Comparison of ENCODE assay signal across 9 cellular contexts in the genomic region with DNA sequence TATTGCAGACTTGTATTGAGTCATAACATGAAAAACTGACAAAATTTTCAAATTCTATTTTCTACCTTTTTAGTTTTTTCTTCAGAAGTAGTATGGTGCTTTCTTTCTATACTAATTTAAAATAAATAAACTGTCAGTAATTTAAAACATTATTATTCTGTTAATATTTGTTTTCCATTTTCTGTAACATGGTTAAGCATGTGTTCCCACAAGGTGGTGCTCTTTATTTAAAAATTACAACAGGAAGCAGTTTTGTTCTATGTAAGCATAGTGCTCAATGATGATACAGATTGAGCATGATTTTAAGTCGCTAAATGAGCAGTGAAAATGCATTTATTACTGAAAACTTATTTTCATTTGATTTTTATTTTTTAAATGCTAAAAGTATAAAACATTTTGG.
DNase-seq lines count a peak whose midpoint lies in the region; TF ChIP-seq lines count a peak whose summit lies in the region.
"Had no signal": no experiment of that assay in that cellular context is flagged by ENCODE, and none has a peak within 500 bp of the region (broad histone marks: within the 10 kb centered on the region; RNA-seq: fewer than 3 reads in every experiment).

No MANE protein-coding gene starts in this region.

- H3K4me3 Mint-ChIP-seq in activated T-helper 1 cell treated with anti-CD3 and anti-CD28 coated beads, Interleukin-12 subunit alpha, Interleukin-12 subunit beta, Interleukin-2, Interleukin-4 antibody, amounts not matched to agents 30 ng/mL and 10 ng/mL and 1 ng/mL, durations not matched to agents 14 hours and 24 hours and 36 hours, result no peak overlapping the region

- no peaks in the 10 kb centered on the region for H3K9me3 Mint-ChIP-seq in activated T-helper 1 cell treated with anti-CD3 and anti-CD28 coated beads, Interleukin-12 subunit alpha, Interleukin-12 subunit beta, Interleukin-2, Interleukin-4 antibody, amounts not matched to agents 30 ng/mL and 10 ng/mL and 1 ng/mL, durations not matched to agents 14 hours and 24 hours and 36 hours
- H3K9me3 Mint-ChIP-seq: activated naive CD4-positive, alpha-beta T cell treated with anti-CD3 and anti-CD28 coated beads, Interleukin-2, amount 50 U/mL, for 72 hours had no signal

- H3K36me3 ChIP-seq in neural cell (ENCODE audit: insufficient read depth, low read length), result no peaks in the 10 kb centered on the region

- peak; percentile 86 for TF ChIP-seq RAD21 in neural cell (conservative IDR thresholded peaks at IDR 0.05)

- H3F3A ChIP-seq in neural cell (ENCODE audit: insufficient read depth, low read length, poor library complexity, severe bottlenecking), result no peaks in the 10 kb centered on the region

- no peaks in the 10 kb centered on the region for H3K36me3 Mint-ChIP-seq in activated T-helper 1 cell treated with anti-CD3 and anti-CD28 coated beads, Interleukin-12 subunit alpha, Interleukin-12 subunit beta, Interleukin-2, Interleukin-4 antibody, amounts not matched to agents 30 ng/mL and 10 ng/mL and 1 ng/mL, durations not matched to agents 14 hours and 24 hours and 36 hours (ENCODE audit: low read depth)
- H3K36me3 Mint-ChIP-seq: activated naive CD4-positive, alpha-beta T cell treated with anti-CD3 and anti-CD28 coated beads, Interleukin-2, amount 50 U/mL, for 72 hours had no signal

- H3K27me3 ChIP-seq in neural cell (ENCODE audit: insufficient read depth, low read depth, low read length), result no peaks in the 10 kb centered on the region

- H3K4me1 Mint-ChIP-seq in activated T-helper 1 cell treated with anti-CD3 and anti-CD28 coated beads, Interleukin-12 subunit alpha, Interleukin-12 subunit beta, Interleukin-2, Interleukin-4 antibody, amounts not matched to agents 30 ng/mL and 10 ng/mL and 1 ng/mL, durations not matched to agents 14 hours and 24 hours and 36 hours (ENCODE audit: low read depth), result no peaks in the 10 kb centered on the region

- no peak overlapping the region for H2AFZ ChIP-seq in neural cell (ENCODE audit: low read depth, low read length)

- H3K9me3 ChIP-seq in neural cell (ENCODE audit: low read length), result no peaks in the 10 kb centered on the region

- H3K9me2 ChIP-seq in neural cell (ENCODE audit: insufficient read depth, low read length), result no peaks in the 10 kb centered on the region

- H3K27ac Mint-ChIP-seq in activated T-helper 1 cell treated with anti-CD3 and anti-CD28 coated beads, Interleukin-12 subunit alpha, Interleukin-12 subunit beta, Interleukin-2, Interleukin-4 antibody, amounts not matched to agents 30 ng/mL and 10 ng/mL and 1 ng/mL, durations not matched to agents 14 hours and 24 hours and 36 hours, result no peak overlapping the region
- H3K27ac Mint-ChIP-seq: activated naive CD4-positive, alpha-beta T cell treated with anti-CD3 and anti-CD28 coated beads, Interleukin-2, amount 50 U/mL, for 72 hours had no signal

- H3K4me2 ChIP-seq in neural cell (ENCODE audit: low read length), result no peak overlapping the region

- no peaks in the 10 kb centered on the region for H3K27me3 Mint-ChIP-seq in activated T-helper 1 cell treated with anti-CD3 and anti-CD28 coated beads, Interleukin-12 subunit alpha, Interleukin-12 subunit beta, Interleukin-2, Interleukin-4 antibody, amounts not matched to agents 30 ng/mL and 10 ng/mL and 1 ng/mL, durations not matched to agents 14 hours and 24 hours and 36 hours (ENCODE audit: insufficient read depth)

- DNase-seq in HS-5 (ENCODE audit: low read depth) (peak; percentile 35), NOMO-1 treated with DMSO at 0.1 percent for 48 hours (lab: John Stamatoyannopoulos, UW; ENCODE audit: unreplicated experiment) (peak; percentile 27), dermis microvascular lymphatic vessel endothelial cell (ENCODE audit: low read depth in 2 of 2) (peak; percentile 11 to 21)
- no peak for DNase-seq in stimulated activated CD4-positive, alpha-beta T cell treated with anti-CD3 and anti-CD28 coated beads, Interleukin-4, amount 100 ng/mL, for 24 hours
- no peak for DNase-seq in activated T-helper 1 cell treated with anti-CD3 and anti-CD28 coated beads, Interleukin-12 subunit alpha, Interleukin-12 subunit beta, Interleukin-2, Interleukin-4 antibody, amounts not matched to agents 30 ng/mL and 10 ng/mL and 1 ng/mL, durations not matched to agents 14 hours and 24 hours and 36 hours (ENCODE audit: low spot score)

- no peak overlapping the region for H3K4me3 ChIP-seq in neural cell (ENCODE audit: low read length)

- no peak overlapping the region for H3K27ac ChIP-seq in 22Rv1
- no peak overlapping the region for H3K27ac ChIP-seq in neural cell (ENCODE audit: low read length)

- peak; percentile 80 for TF ChIP-seq CTCF in 22Rv1 (IDR thresholded peaks at IDR 0.05)
- peak; percentile 11 for TF ChIP-seq CTCF in GM12873 (IDR thresholded peaks at IDR 0.05; ENCODE audit: insufficient read depth, low read depth, low read length, missing control alignments)
- TF ChIP-seq CTCF in neural cell (IDR thresholded peaks at IDR 0.05; ENCODE audit: poor library complexity, severe bottlenecking), result peak; percentile 78

- intact Hi-C loops in activated T-helper 1 cell treated with anti-CD3 and anti-CD28 coated beads, Interleukin-12 subunit alpha, Interleukin-12 subunit beta, Interleukin-2, Interleukin-4 antibody, amounts not matched to agents 30 ng/mL and 10 ng/mL and 1 ng/mL, durations not matched to agents 14 hours and 24 hours and 36 hours (cut with micrococcal nuclease), result loop anchor here (1.0 to 2.0 kb wide), 4 partner anchors 348 to 714 kb away; a partner anchor contains a TSS

- H3K79me2 ChIP-seq in neural cell (replicated peaks; ENCODE audit: insufficient read depth, low read length), result no peaks in the 10 kb centered on the region

- H4K20me1 ChIP-seq in neural cell (ENCODE audit: insufficient read depth), result no peaks in the 10 kb centered on the region

- TF ChIP-seq EP300 in neural cell (conservative IDR thresholded peaks at IDR 0.05; ENCODE audit: poor library complexity, severe bottlenecking), result no peak

- H3K9ac ChIP-seq in neural cell (ENCODE audit: low read length), result no peak overlapping the region

TF ChIP-seq in neural cell, 6 proteins besides CTCF, POLR2A, EP300 and RAD21:
- TF ChIP-seq EZH2 (IDR thresholded peaks at IDR 0.05; ENCODE audit: borderline replicate concordance, insufficient read depth, low read length, poor library complexity, severe bottlenecking) (no peak), SMC3 (conservative IDR thresholded peaks at IDR 0.05; ENCODE audit: poor library complexity) (peak; percentile 86)

Comparison
In these comparisons a context has a peak if more than half of its experiments do, and no peak if none do; other contexts are left out.
1. CTCF ChIP-seq: peak in every context shown above with its lines; median percentile 80 in 22Rv1; 78 in neural cell; 11 in GM12873.
2. DNase-seq: peak in HS-5 (single experiment), NOMO-1 treated with DMSO at 0.1 percent for 48 hours (single experiment) and dermis microvascular lymphatic vessel endothelial cell (2 of 2); none in stimulated activated CD4-positive, alpha-beta T cell treated with anti-CD3 and anti-CD28 coated beads, Interleukin-4, amount 100 ng/mL, for 24 hours (single experiment) and activated T-helper 1 cell treated with anti-CD3 and anti-CD28 coated beads, Interleukin-12 subunit alpha, Interleukin-12 subunit beta, Interleukin-2, Interleukin-4 antibody, amounts not matched to agents 30 ng/mL and 10 ng/mL and 1 ng/mL, durations not matched to agents 14 hours and 24 hours and 36 hours (single experiment).